In genomic region chr5:1280177-1281037, GRCh38 we compare ENCODE assay signal across 16 cellular contexts. TPM values are rescaled to one million over a fixed set of nuclear protein-coding genes. Genes with fewer than 3 reads are reported as not detected.
"Had no signal": no experiment of that assay in that cellular context is flagged by ENCODE, and none has a peak within 500 bp of the region (broad histone marks: within the 10 kb centered on the region; RNA-seq: fewer than 3 reads in every experiment).

No MANE protein-coding gene starts in this region.

- H3K4me1 Mint-ChIP-seq: brain, nephron had no signal

- H3K9me3 Mint-ChIP-seq: activated naive CD4-positive, alpha-beta T cell treated with anti-CD3 and anti-CD28 coated beads, Interleukin-2, amount 50 U/mL, for 72 hours; nephron had no signal

- H3K27me3 Mint-ChIP-seq: brain, T-helper 17 cell had no signal

- H3K4me3 Mint-ChIP-seq: brain, nephron, T-helper 17 cell had no signal

- H3K27ac Mint-ChIP-seq: activated naive CD4-positive, alpha-beta T cell treated with anti-CD3 and anti-CD28 coated beads, Interleukin-2, amount 50 U/mL, for 72 hours; nephron; T-helper 17 cell had no signal

- H3K4me1 ChIP-seq: uterus had no signal

- H3K27me3 ChIP-seq: hepatocyte, uterus had no signal

- H3K27ac ChIP-seq: hepatocyte, uterus had no signal

- H3K36me3 ChIP-seq: uterus had no signal

- H2AFZ ChIP-seq: hepatocyte had no signal

- H3K9me3 ChIP-seq: uterus had no signal

- DNase-seq: activated CD4-positive, alpha-beta T cell treated with anti-CD3 and anti-CD28 coated beads, Interleukin-2, amount 50 U/mL, for 4 hours; activated effector memory CD4-positive, alpha-beta T cell treated with Interleukin-2 at 50 U/mL for 16 hours; activated T-cell treated with anti-CD3 and anti-CD28 coated beads, Interleukin-2, amount 50 U/mL, for 1 hour; amniotic stem cell; cerebellar nuclear complex; dermis blood vessel endothelial cell; T-helper 17 cell; uterus had no signal

- H3K4me3 ChIP-seq: hepatocyte, uterus had no signal

- H3K4me2 ChIP-seq: hepatocyte had no signal

- H3K36me3 Mint-ChIP-seq: brain had no signal

- ATAC-seq: activated CD4-positive, CD25-positive, alpha-beta regulatory T cell treated with anti-CD3 and anti-CD28 coated beads, Interleukin-2, amount 50 U/mL, for 24 hours; activated naive CD4-positive, alpha-beta T cell treated with anti-CD3 and anti-CD28 coated beads, Interleukin-2, amount 50 U/mL, for 72 hours; T-helper 17 cell had no signal

RNA-seq across cellular contexts. Expression of gene TERT, which starts 14.5 kb away (rescaled TPM):
- total RNA-seq: epithelial cell of proximal tubule, hepatocyte, osteocyte, skeletal muscle tissue had no signal

RNA-seq across cellular contexts. Expression of gene SLC6A18, which starts 55.2 kb away (rescaled TPM):
- total RNA-seq: activated naive CD4-positive, alpha-beta T cell treated with anti-CD3 and anti-CD28 coated beads, Interleukin-2, amount 50 U/mL, for 72 hours; dermis blood vessel endothelial cell; epithelial cell of proximal tubule; hepatocyte; osteocyte; skeletal muscle tissue; T-helper 17 cell; uterus had no signal
